Comparison of ENCODE assay signal across 2 cellular contexts in the genomic region with DNA sequence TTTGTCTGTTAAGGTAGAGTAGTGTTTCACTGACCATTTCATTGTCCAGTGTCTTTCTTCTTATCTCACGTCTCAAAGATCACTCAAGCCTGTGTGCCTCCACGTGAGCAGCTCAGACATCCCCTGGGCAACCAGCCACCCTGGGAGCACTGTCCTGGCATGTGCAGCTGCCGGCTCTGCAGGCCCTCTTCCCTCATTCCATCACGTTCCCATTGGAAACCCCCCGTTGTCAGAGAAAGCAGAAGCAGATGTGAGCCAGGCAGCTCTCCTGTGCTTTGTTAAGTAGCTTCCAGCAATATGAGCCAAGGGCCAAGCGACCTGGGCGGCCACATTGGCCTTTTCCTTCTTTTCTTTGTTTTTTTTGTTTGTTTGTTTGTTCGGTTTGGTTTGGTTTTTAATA.
TF ChIP-seq lines count a peak whose summit lies in the region.

No MANE protein-coding gene starts in this region.

TF ChIP-seq in HepG2, 621 proteins besides CTCF, POLR2A, EP300 and RAD21:
- TF ChIP-seq MBD4 (IDR thresholded peaks at IDR 0.05; ENCODE audit: borderline replicate concordance, low read length) = no peak
- TF ChIP-seq NR2F6 (IDR thresholded peaks at IDR 0.05) = no peak
- no peak for TF ChIP-seq NR2F6 (CRISPR knock-in tag; IDR thresholded peaks at IDR 0.05)
- no peak for TF ChIP-seq ONECUT2 (CRISPR knock-in tag; IDR thresholded peaks at IDR 0.05)
- TF ChIP-seq SRSF1 (optimal IDR thresholded peaks at IDR 0.05; ENCODE audit: low read depth, low read length) = no peak
- no peak for TF ChIP-seq ZNF772 (CRISPR knock-in tag; IDR thresholded peaks at IDR 0.05)
- TF ChIP-seq, protein P1, sequence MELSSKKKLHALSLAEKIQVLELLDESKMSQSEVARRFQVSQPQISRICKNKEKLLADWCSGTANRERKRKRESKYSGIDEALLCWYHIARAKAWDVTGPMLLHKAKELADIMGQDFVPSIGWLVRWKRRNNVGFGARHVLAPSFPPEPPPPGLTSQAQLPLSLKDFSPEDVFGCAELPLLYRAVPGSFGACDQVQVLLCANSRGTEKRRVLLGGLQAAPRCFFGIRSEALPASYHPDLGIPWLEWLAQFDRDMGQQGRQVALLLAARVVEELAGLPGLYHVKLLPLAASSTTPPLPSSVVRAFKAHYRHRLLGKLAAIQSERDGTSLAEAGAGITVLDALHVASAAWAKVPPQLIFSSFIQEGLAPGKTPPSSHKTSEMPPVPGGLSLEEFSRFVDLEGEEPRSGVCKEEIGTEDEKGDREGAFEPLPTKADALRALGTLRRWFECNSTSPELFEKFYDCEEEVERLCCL (CRISPR knock-in tag; IDR thresholded peaks at IDR 0.05; ENCODE audit: borderline replicate concordance) = no peak
- no peak for TF ChIP-seq MNT (IDR thresholded peaks at IDR 0.05)
- no peak for TF ChIP-seq LCORL (IDR thresholded peaks at IDR 0.05)
- no peak for TF ChIP-seq LCORL (CRISPR knock-in tag; IDR thresholded peaks at IDR 0.05)
- TF ChIP-seq WIZ (CRISPR knock-in tag; IDR thresholded peaks at IDR 0.05) = no peak
TF ChIP-seq in HepG2: peak in this region for 0.

TF ChIP-seq in H1, 55 proteins besides CTCF, POLR2A, EP300 and RAD21:
- TF ChIP-seq BRCA1 (IDR thresholded peaks at IDR 0.05; ENCODE audit: low read depth, low read length) (no peak), TEAD4 (IDR thresholded peaks at IDR 0.05; ENCODE audit: low read depth, low read length) (no peak), SIN3A (conservative IDR thresholded peaks at IDR 0.05 in 1 of 2, IDR thresholded peaks at IDR 0.05 in 1 of 2; ENCODE audit: low read depth in 1 of 2, low read length in 2 of 2) (no peak), MAX (IDR thresholded peaks at IDR 0.05) (no peak), SIX5 (IDR thresholded peaks at IDR 0.05; ENCODE audit: low read depth, low read length) (no peak), SRF (IDR thresholded peaks at IDR 0.05; ENCODE audit: low read depth, low read length) (no peak), CTBP2 (IDR thresholded peaks at IDR 0.05; ENCODE audit: borderline replicate concordance, insufficient read depth, insufficient read length, low read length) (no peak), CHD7 (IDR thresholded peaks at IDR 0.05; ENCODE audit: insufficient replicate concordance, low read length) (no peak), RXRA (IDR thresholded peaks at IDR 0.05; ENCODE audit: insufficient read depth, low read depth, low read length) (no peak), CREB1 (IDR thresholded peaks at IDR 0.05) (no peak), PHF8 (conservative IDR thresholded peaks at IDR 0.05; ENCODE audit: low read depth, low read length) (no peak), CBX8 (IDR thresholded peaks at IDR 0.05; ENCODE audit: borderline replicate concordance, low read depth, low read length) (no peak), SIRT6 (IDR thresholded peaks at IDR 0.05; ENCODE audit: low read length) (no peak), POLR2AphosphoS5 (IDR thresholded peaks at IDR 0.05; ENCODE audit: low read depth, low read length) (no peak), USF2 (IDR thresholded peaks at IDR 0.05; ENCODE audit: low read length) (no peak), GABPA (IDR thresholded peaks at IDR 0.05; ENCODE audit: borderline replicate concordance, insufficient read depth, low read length) (no peak), RNF2 (IDR thresholded peaks at IDR 0.05; ENCODE audit: borderline replicate concordance, low read depth, low read length, missing control alignments, poor library complexity, severe bottlenecking) (no peak)
- TF ChIP-seq, protein P2, sequence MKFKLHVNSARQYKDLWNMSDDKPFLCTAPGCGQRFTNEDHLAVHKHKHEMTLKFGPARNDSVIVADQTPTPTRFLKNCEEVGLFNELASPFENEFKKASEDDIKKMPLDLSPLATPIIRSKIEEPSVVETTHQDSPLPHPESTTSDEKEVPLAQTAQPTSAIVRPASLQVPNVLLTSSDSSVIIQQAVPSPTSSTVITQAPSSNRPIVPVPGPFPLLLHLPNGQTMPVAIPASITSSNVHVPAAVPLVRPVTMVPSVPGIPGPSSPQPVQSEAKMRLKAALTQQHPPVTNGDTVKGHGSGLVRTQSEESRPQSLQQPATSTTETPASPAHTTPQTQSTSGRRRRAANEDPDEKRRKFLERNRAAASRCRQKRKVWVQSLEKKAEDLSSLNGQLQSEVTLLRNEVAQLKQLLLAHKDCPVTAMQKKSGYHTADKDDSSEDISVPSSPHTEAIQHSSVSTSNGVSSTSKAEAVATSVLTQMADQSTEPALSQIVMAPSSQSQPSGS (IDR thresholded peaks at IDR 0.05; ENCODE audit: low read length) = no peak
